In the genomic region with DNA sequence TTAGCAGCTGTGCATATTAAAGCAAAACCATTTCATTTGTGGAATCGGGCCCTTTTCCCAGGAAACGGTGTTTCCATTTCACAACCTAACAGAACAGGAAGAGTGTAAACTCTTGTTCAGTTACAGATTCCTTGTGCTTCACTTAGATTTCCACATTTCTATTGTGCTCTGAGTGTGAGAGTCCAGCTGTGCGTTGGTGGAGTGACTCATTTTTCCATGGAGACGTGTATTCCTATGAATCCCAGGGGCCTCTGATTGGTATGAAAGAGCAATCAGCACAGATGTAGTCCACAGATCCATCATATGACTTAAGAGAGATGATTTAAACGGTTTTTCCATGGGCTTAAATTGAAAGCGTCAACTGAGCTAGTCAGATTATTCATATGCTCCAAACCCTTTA, we compare ENCODE assay signal across 11 cellular contexts. TPM values are rescaled to one million over a fixed set of nuclear protein-coding genes. Genes with fewer than 3 reads are reported as not detected.
DNase-seq lines count a peak whose midpoint lies in the region; ATAC-seq and TF ChIP-seq lines count a peak whose summit lies in the region.
"Had no signal": no experiment of that assay in that cellular context is flagged by ENCODE, and none has a peak within 500 bp of the region (broad histone marks: within the 10 kb centered on the region; RNA-seq: fewer than 3 reads in every experiment).

No MANE protein-coding gene starts in this region.

- H3K4me1 ChIP-seq in SJSA1 (replicated peaks) (peaks cover 12% of the 10 kb centered on the region), rectal smooth muscle tissue (ENCODE audit: control insufficient read depth, insufficient read depth, low read length) (no peaks in the 10 kb centered on the region)
- no peaks in the 10 kb centered on the region for H3K4me1 ChIP-seq in CD8-positive, alpha-beta memory T cell (ENCODE audit: insufficient read depth, low read length)

- no peak overlapping the region for H3K9ac ChIP-seq in rectal smooth muscle tissue (ENCODE audit: low read length)

- H3K36me3 Mint-ChIP-seq in CD8-positive, alpha-beta memory T cell: peaks cover 0 to 3% (median 0%) of the 10 kb centered on the region in 3 donors
- H3K36me3 Mint-ChIP-seq in activated CD8-positive, alpha-beta T cell treated with anti-CD3 and anti-CD28 coated beads for 36 hours (ENCODE audit: low read depth): no peaks in the 10 kb centered on the region
- H3K36me3 Mint-ChIP-seq: natural killer cell treated with Interleukin-12 subunit alpha and Interleukin-12 subunit beta and Interleukin-15 and Interleukin-18, amount 100 ng/mL, for 72 hours; WTC11 had no signal

- H3K27ac Mint-ChIP-seq in CD8-positive, alpha-beta memory T cell: no peak overlapping the region
- no peak overlapping the region for H3K27ac Mint-ChIP-seq in activated CD8-positive, alpha-beta T cell treated with anti-CD3 and anti-CD28 coated beads for 36 hours
- H3K27ac Mint-ChIP-seq: natural killer cell treated with Interleukin-12 subunit alpha and Interleukin-12 subunit beta and Interleukin-15 and Interleukin-18, amount 100 ng/mL, for 72 hours; stimulated activated naive CD8-positive, alpha-beta T cell treated with anti-CD3 and anti-CD28 coated beads, Interleukin-15, Interleukin-2, amounts not matched to agents 100 ng/mL and 50 ng/mL, for 24 hours; WTC11 had no signal

- no peak overlapping the region for H3K4me3 Mint-ChIP-seq in CD8-positive, alpha-beta memory T cell
- H3K4me3 Mint-ChIP-seq in activated CD8-positive, alpha-beta T cell treated with anti-CD3 and anti-CD28 coated beads for 36 hours: no peak overlapping the region
- H3K4me3 Mint-ChIP-seq: natural killer cell treated with Interleukin-12 subunit alpha and Interleukin-12 subunit beta and Interleukin-15 and Interleukin-18, amount 100 ng/mL, for 72 hours; stimulated activated naive CD8-positive, alpha-beta T cell treated with anti-CD3 and anti-CD28 coated beads, Interleukin-15, Interleukin-2, amounts not matched to agents 100 ng/mL and 50 ng/mL, for 24 hours; WTC11 had no signal

- DNase-seq in AG20443 (ENCODE audit: low spot score) (peak; percentile 86), SJSA1 (ENCODE audit: low read depth in 1 of 2, low spot score in 2 of 2) (peak in 1 of 2 experiments; percentile 49), fibroblast of the aortic adventitia (ENCODE audit: low read depth) (peak; percentile 99), activated gamma-delta T cell (lab: John Stamatoyannopoulos, UW) (no peak), erythroblast (lab: John Stamatoyannopoulos, UW) (no peak)
- no peak for DNase-seq in CD8-positive, alpha-beta memory T cell
- DNase-seq in activated CD8-positive, alpha-beta T cell treated with anti-CD3 and anti-CD28 coated beads for 36 hours: no peak

- no peaks in the 10 kb centered on the region for H3K36me3 ChIP-seq in SJSA1
- H3K36me3 ChIP-seq in rectal smooth muscle tissue (ENCODE audit: control insufficient read depth, insufficient read depth, low read length): no peaks in the 10 kb centered on the region
- no peaks in the 10 kb centered on the region for H3K36me3 ChIP-seq in CD8-positive, alpha-beta memory T cell (ENCODE audit: insufficient read depth, low read length)

- no peaks in the 10 kb centered on the region for H3K9me3 ChIP-seq in SJSA1 (replicated peaks)
- no peaks in the 10 kb centered on the region for H3K9me3 ChIP-seq in CD8-positive, alpha-beta memory T cell (ENCODE audit: low read length)

- ATAC-seq in activated CD8-positive, alpha-beta T cell treated with anti-CD3 and anti-CD28 coated beads for 36 hours: no peak
- ATAC-seq: natural killer cell treated with Interleukin-12 subunit alpha and Interleukin-12 subunit beta and Interleukin-15 and Interleukin-18, amount 100 ng/mL, for 72 hours; WTC11 had no signal

- TF ChIP-seq CTCF in fibroblast of the aortic adventitia (IDR thresholded peaks at IDR 0.05; ENCODE audit: insufficient read depth, low read length): no peak
- TF ChIP-seq CTCF in activated CD8-positive, alpha-beta T cell treated with anti-CD3 and anti-CD28 coated beads for 36 hours (IDR thresholded peaks at IDR 0.05): no peak

- intact Hi-C loops in activated CD8-positive, alpha-beta T cell treated with anti-CD3 and anti-CD28 coated beads for 36 hours (cut with micrococcal nuclease): no loop called here

- H3K9me3 Mint-ChIP-seq in CD8-positive, alpha-beta memory T cell: no peaks in the 10 kb centered on the region
- H3K9me3 Mint-ChIP-seq in activated CD8-positive, alpha-beta T cell treated with anti-CD3 and anti-CD28 coated beads for 36 hours: no peaks in the 10 kb centered on the region
- H3K9me3 Mint-ChIP-seq: natural killer cell treated with Interleukin-12 subunit alpha and Interleukin-12 subunit beta and Interleukin-15 and Interleukin-18, amount 100 ng/mL, for 72 hours; stimulated activated naive CD8-positive, alpha-beta T cell treated with anti-CD3 and anti-CD28 coated beads, Interleukin-15, Interleukin-2, amounts not matched to agents 100 ng/mL and 50 ng/mL, for 24 hours; WTC11 had no signal

- CTCF ChIA-PET in CD8-positive, alpha-beta memory T cell (lab: Charles Lee): interaction anchor here (1.1 kb wide), 1 partner anchor 81 kb away, joined by 3 read pairs; no protein-coding TSS in a partner anchor
- CTCF ChIA-PET in activated CD8-positive, alpha-beta T cell treated with anti-CD3 and anti-CD28 coated beads for 36 hours (lab: Charles Lee): interaction anchor here (1.6 to 2.6 kb wide), 5 partner anchors 8 to 214 kb away, joined by 4 to 7 read pairs (median 7); no protein-coding TSS in a partner anchor

- H3K4me1 Mint-ChIP-seq in CD8-positive, alpha-beta memory T cell: peaks cover 1 to 2% (median 1%) of the 10 kb centered on the region in 3 donors
- H3K4me1 Mint-ChIP-seq in activated CD8-positive, alpha-beta T cell treated with anti-CD3 and anti-CD28 coated beads for 36 hours (ENCODE audit: low read depth): peaks cover 1% of the 10 kb centered on the region

- H3K4me3 ChIP-seq in SJSA1 (no peak overlapping the region), fibroblast of the aortic adventitia (ENCODE audit: low read depth, low read length) (no peak overlapping the region), rectal smooth muscle tissue (ENCODE audit: low read length) (no peak overlapping the region)
- H3K4me3 ChIP-seq in CD8-positive, alpha-beta memory T cell (ENCODE audit: low read length): no peak overlapping the region

- TF ChIP-seq POLR2A in erythroblast (IDR thresholded peaks at IDR 0.05; ENCODE audit: low read length): no peak

- peaks cover 6 to 22% of the 10 kb centered on the region in 2 donors for H3K27me3 Mint-ChIP-seq in CD8-positive, alpha-beta memory T cell
- no peaks in the 10 kb centered on the region for H3K27me3 Mint-ChIP-seq in activated CD8-positive, alpha-beta T cell treated with anti-CD3 and anti-CD28 coated beads for 36 hours
- H3K27me3 Mint-ChIP-seq: stimulated activated naive CD8-positive, alpha-beta T cell treated with anti-CD3 and anti-CD28 coated beads, Interleukin-15, Interleukin-2, amounts not matched to agents 100 ng/mL and 50 ng/mL, for 24 hours had no signal

- H3K27me3 ChIP-seq in SJSA1 (replicated peaks) (no peaks in the 10 kb centered on the region), rectal smooth muscle tissue (ENCODE audit: control insufficient read depth, insufficient read depth, low read length) (no peaks in the 10 kb centered on the region)
- no peaks in the 10 kb centered on the region for H3K27me3 ChIP-seq in CD8-positive, alpha-beta memory T cell (ENCODE audit: insufficient read depth, low read length, poor library complexity, severe bottlenecking)

- H3K27ac ChIP-seq in SJSA1 (peak overlapping the region; percentile 30; the same call in 1 of the 2 replicates), rectal smooth muscle tissue (ENCODE audit: low read depth, low read length) (peak overlapping the region; percentile 51)
- H3K27ac ChIP-seq in CD8-positive, alpha-beta memory T cell (ENCODE audit: low read depth, low read length): no peak overlapping the region

- POLR2A ChIA-PET in CD8-positive, alpha-beta memory T cell (lab: Charles Lee): no interaction called here
- POLR2A ChIA-PET in activated CD8-positive, alpha-beta T cell treated with anti-CD3 and anti-CD28 coated beads for 36 hours (lab: Charles Lee): no interaction called here

RNA-seq across cellular contexts. Expression of gene CAVIN1, which starts 13.3 kb away (rescaled TPM):
- 319 and 331 TPM in 2 replicates for total RNA-seq in SJSA1 (2014; rRNA removed; shearing (Covaris generic))
- 639 and 721 TPM in 2 replicates for total RNA-seq in fibroblast of the aortic adventitia (ENCODE audit: low replicate concordance)
- under 1 TPM; 0.18 to 0.22 TPM for total RNA-seq in CD8-positive, alpha-beta memory T cell
- polyA plus RNA-seq in CD8-positive, alpha-beta memory T cell: not detected
- total RNA-seq in activated CD8-positive, alpha-beta T cell treated with anti-CD3 and anti-CD28 coated beads for 36 hours: 1 to 10 TPM; 1.8 to 2.0 TPM

RNA-seq across cellular contexts. Expression of gene ATP6V0A1, which starts 22.3 kb away (rescaled TPM):
- total RNA-seq in SJSA1 (2014; rRNA removed; shearing (Covaris generic)): 11.8 and 14.8 TPM in 2 replicates
- 40.0 and 60.6 TPM in 2 replicates for total RNA-seq in fibroblast of the aortic adventitia (ENCODE audit: low replicate concordance)
- total RNA-seq in CD8-positive, alpha-beta memory T cell: 1 to 10 TPM; 3.0 to 3.6 TPM
- polyA plus RNA-seq in CD8-positive, alpha-beta memory T cell: 5.5 TPM
- total RNA-seq in activated CD8-positive, alpha-beta T cell treated with anti-CD3 and anti-CD28 coated beads for 36 hours: 1 to 10 TPM; 5.8 to 7.1 TPM

RNA-seq across cellular contexts. Expression of gene STAT3, which starts 48.2 kb away (rescaled TPM):
- total RNA-seq in SJSA1 (2014; rRNA removed; shearing (Covaris generic)): 41.1 and 65.8 TPM in 2 replicates
- 103 and 137 TPM in 2 replicates for total RNA-seq in fibroblast of the aortic adventitia (ENCODE audit: low replicate concordance)
- total RNA-seq in CD8-positive, alpha-beta memory T cell: 100 to 1,000 TPM; 148 to 155 TPM
- 166 TPM for polyA plus RNA-seq in CD8-positive, alpha-beta memory T cell
- 100 to 1,000 TPM; 276 to 286 TPM for total RNA-seq in activated CD8-positive, alpha-beta T cell treated with anti-CD3 and anti-CD28 coated beads for 36 hours

Comparison
In these comparisons a context has a peak if more than half of its experiments do, and no peak if none do; other contexts are left out.
1. DNase-seq: peak in AG20443 (single experiment) and fibroblast of the aortic adventitia (single experiment); none in CD8-positive, alpha-beta memory T cell (0 of 5), activated CD8-positive, alpha-beta T cell treated with anti-CD3 and anti-CD28 coated beads for 36 hours (single experiment), activated gamma-delta T cell (single experiment) and erythroblast (0 of 2).
2. RNA of gene CAVIN1, which starts 13.3 kb away (total RNA-seq): 639 to 721 TPM in fibroblast of the aortic adventitia and 319 to 331 TPM in SJSA1; 1.8 to 2.0 TPM in activated CD8-positive, alpha-beta T cell treated with anti-CD3 and anti-CD28 coated beads for 36 hours and 0.18 to 0.22 TPM in CD8-positive, alpha-beta memory T cell; every median in the first group is over 100 times any median in the second.